Comparison of ENCODE assay signal across 8 cellular contexts in genomic region chrX:283115-283845, GRCh38. TPM values are rescaled to one million over a fixed set of nuclear protein-coding genes. Genes with fewer than 3 reads are reported as not detected.
DNase-seq lines count a peak whose midpoint lies in the region; ATAC-seq and TF ChIP-seq lines count a peak whose summit lies in the region.

No MANE protein-coding gene starts in this region.

- H3K9me3 Mint-ChIP-seq in CD8-positive, alpha-beta T cell, result no peaks in the 10 kb centered on the region
- H3K9me3 Mint-ChIP-seq in IgD-negative memory B cell, result no peaks in the 10 kb centered on the region

- H3K4me1 ChIP-seq in CD8-positive, alpha-beta T cell (ENCODE audit: insufficient read depth, low read length), result peaks cover 18% of the 10 kb centered on the region
- H3K4me1 ChIP-seq in thoracic aorta (ENCODE audit: control insufficient read depth in 1 of 2, low read depth in 2 of 2), result no peaks in the 10 kb centered on the region

- CTCF ChIA-PET in CD8-positive, alpha-beta T cell (lab: Charles Lee), result no interaction called here

- intact Hi-C loops in CD8-positive, alpha-beta T cell (cut with DNase I, micrococcal nuclease), result loop anchor here (1.0 to 5.0 kb wide), 3 partner anchors 35 to 1169 kb away; partner anchors contain the start of genes GTPBP6 (in 2 of the 2), ASMTL (in 1 of the 2) and PPP2R3B (in 1 of the 2)

- DNase-seq in CD8-positive, alpha-beta T cell, result peak; percentile 78 to 93 (median 86)
- DNase-seq in activated T-cell treated with anti-CD3 and anti-CD28 coated beads, Interleukin-2, amount 50 U/mL, for 1 hour, result peak; percentile 83
- DNase-seq in foreskin fibroblast (peak; percentile 79 to 94), non-pigmented ciliary epithelial cell (ENCODE audit: low read depth) (peak; percentile 44), thoracic aorta (ENCODE audit: low spot score) (peak; percentile 76), NCI-H1417 (lab: John Stamatoyannopoulos, UW) (no peak)

- H3K36me3 Mint-ChIP-seq in CD8-positive, alpha-beta T cell, result peaks cover 22% of the 10 kb centered on the region
- peaks cover 2% of the 10 kb centered on the region for H3K36me3 Mint-ChIP-seq in IgD-negative memory B cell

- H3K27me3 ChIP-seq in CD8-positive, alpha-beta T cell (ENCODE audit: insufficient read depth, low read length), result no peaks in the 10 kb centered on the region
- no peaks in the 10 kb centered on the region for H3K27me3 ChIP-seq in thoracic aorta (replicated peaks; ENCODE audit: insufficient read depth)

- peak overlapping the region; percentile 61 for H3K27ac ChIP-seq in CD8-positive, alpha-beta T cell (ENCODE audit: low read depth, low read length)
- no peak overlapping the region for H3K27ac ChIP-seq in thoracic aorta

- ATAC-seq in CD8-positive, alpha-beta T cell, result peak; percentile 99
- ATAC-seq in GM21515 (IDR thresholded peaks at IDR 0.05; ENCODE audit: unreplicated experiment) (peak; percentile 99), thoracic aorta (ENCODE audit: insufficient number of reproducible peaks, low FRiP score, low read depth) (peak; percentile 68)

- peaks cover 27% of the 10 kb centered on the region for H3K4me1 Mint-ChIP-seq in CD8-positive, alpha-beta T cell (ENCODE audit: low read depth)
- H3K4me1 Mint-ChIP-seq in IgD-negative memory B cell, result peaks cover 4 to 6% (median 6%) of the 10 kb centered on the region in 3 donors

- peak overlapping the region; percentile 91 for H3K4me3 Mint-ChIP-seq in CD8-positive, alpha-beta T cell
- H3K4me3 Mint-ChIP-seq in IgD-negative memory B cell, result peak overlapping the region; percentile 92 to 98 (median 96)

- H3K27me3 Mint-ChIP-seq in CD8-positive, alpha-beta T cell (ENCODE audit: low read depth), result no peaks in the 10 kb centered on the region
- no peaks in the 10 kb centered on the region for H3K27me3 Mint-ChIP-seq in IgD-negative memory B cell

- H3K9me3 ChIP-seq in CD8-positive, alpha-beta T cell (ENCODE audit: low read length), result no peaks in the 10 kb centered on the region
- H3K9me3 ChIP-seq in thoracic aorta, result no peaks in the 10 kb centered on the region

- H3K27ac Mint-ChIP-seq in CD8-positive, alpha-beta T cell, result peak overlapping the region; percentile 90
- H3K27ac Mint-ChIP-seq in IgD-negative memory B cell, result peak overlapping the region; percentile 33 to 96 (median 87)

- POLR2A ChIA-PET in CD8-positive, alpha-beta T cell (lab: Charles Lee), result no interaction called here

- no peak for TF ChIP-seq CTCF in CD8-positive, alpha-beta T cell (IDR thresholded peaks at IDR 0.05)
- TF ChIP-seq CTCF in foreskin fibroblast (IDR thresholded peaks at IDR 0.05; ENCODE audit: low read depth, low read length) (no peak), thoracic aorta (IDR thresholded peaks at IDR 0.05) (no peak)

- peaks cover 11% of the 10 kb centered on the region for H3K36me3 ChIP-seq in CD8-positive, alpha-beta T cell (ENCODE audit: insufficient read depth, low read length)
- H3K36me3 ChIP-seq in thoracic aorta, result no peaks in the 10 kb centered on the region

- H3K4me3 ChIP-seq in CD8-positive, alpha-beta T cell (ENCODE audit: low read depth, low read length), result peak overlapping the region; percentile 73
- H3K4me3 ChIP-seq in foreskin fibroblast (ENCODE audit: low read depth in 1 of 2, low read length in 2 of 2) (peak overlapping the region; percentile 71 to 76), thoracic aorta (peak overlapping the region; percentile 85)

RNA-seq across cellular contexts. Expression of gene PLCXD1, which starts 2.1 kb away (rescaled TPM):
- total RNA-seq in CD8-positive, alpha-beta T cell, result 10 to 100 TPM; 18.3 to 19.3 TPM
- polyA plus RNA-seq in IgD-negative memory B cell, result 10.3 TPM
- total RNA-seq in thoracic aorta, result 10 to 100 TPM; 14.5 to 29.0 TPM

RNA-seq across cellular contexts. Expression of gene GTPBP6, which starts 35.3 kb away (rescaled TPM):
- total RNA-seq in CD8-positive, alpha-beta T cell, result 10 to 100 TPM; 62.2 to 62.5 TPM
- 40.8 TPM for polyA plus RNA-seq in IgD-negative memory B cell
- 10 to 100 TPM; 32.6 to 33.5 TPM for total RNA-seq in thoracic aorta

Comparison
In these comparisons a context has a peak if more than half of its experiments do, and no peak if none do; other contexts are left out.
1. DNase-seq: peak in CD8-positive, alpha-beta T cell (7 of 7), activated T-cell treated with anti-CD3 and anti-CD28 coated beads, Interleukin-2, amount 50 U/mL, for 1 hour (single experiment), foreskin fibroblast (2 of 2), non-pigmented ciliary epithelial cell (single experiment) and thoracic aorta (single experiment); none in NCI-H1417 (0 of 3).
2. Peak in every context shown above with its lines, with median percentiles within 50 percentile points of each other: ATAC-seq and H3K4me3 ChIP-seq.